Comparison of ENCODE assay signal across 12 cellular contexts in genomic region chr13:46180393-46180792, GRCh38. TPM values are rescaled to one million over a fixed set of nuclear protein-coding genes. Genes with fewer than 3 reads are reported as not detected.
DNase-seq lines count a peak whose midpoint lies in the region; ATAC-seq and TF ChIP-seq lines count a peak whose summit lies in the region.
"Had no signal": no experiment of that assay in that cellular context is flagged by ENCODE, and none has a peak within 500 bp of the region (broad histone marks: within the 10 kb centered on the region; RNA-seq: fewer than 3 reads in every experiment).

No MANE protein-coding gene starts in this region.

- no TSS peak for BruUV-seq in OCI-LY7 (replicated peaks; lab: Mats Ljungman, UMichigan)

- no peak overlapping the region for H3K27ac Mint-ChIP-seq in endodermal cell
- H3K27ac Mint-ChIP-seq in progenitor cell of endocrine pancreas, result no peak overlapping the region

- H3K4me1 ChIP-seq in OCI-LY7 (ENCODE audit: insufficient read depth, low read length, poor library complexity, severe bottlenecking), result peaks cover 70% of the 10 kb centered on the region
- peaks cover 4% of the 10 kb centered on the region for H3K4me1 ChIP-seq in endodermal cell (ENCODE audit: control insufficient read depth, insufficient read depth, low read length)
- H3K4me1 ChIP-seq in stomach, result peaks cover 0 to 12% (median 0%) of the 10 kb centered on the region in 4 donors

- TF ChIP-seq CTCF in OCI-LY7 (conservative IDR thresholded peaks at IDR 0.05; ENCODE audit: low read length), result no peak
- TF ChIP-seq CTCF in endodermal cell (conservative IDR thresholded peaks at IDR 0.05), result no peak
- no peak for TF ChIP-seq CTCF in stomach (IDR thresholded peaks at IDR 0.05)
- TF ChIP-seq CTCF in progenitor cell of endocrine pancreas (IDR thresholded peaks at IDR 0.05; ENCODE audit: unreplicated experiment), result no peak

- H3K27me3 ChIP-seq in endodermal cell (ENCODE audit: control insufficient read depth, insufficient read depth, low read length, poor library complexity, severe bottlenecking), result no peaks in the 10 kb centered on the region
- H3K27me3 ChIP-seq in stomach, result no peaks in the 10 kb centered on the region

- H2AFZ ChIP-seq in OCI-LY7 (ENCODE audit: low read length), result no peak overlapping the region

- peak overlapping the region; percentile 89 for H3K4me2 ChIP-seq in OCI-LY7 (ENCODE audit: low read length)

- H3K4me3 ChIP-seq in OCI-LY7 (ENCODE audit: low read depth, low read length, poor library complexity, severe bottlenecking) (peak overlapping the region; percentile 92), endodermal cell (ENCODE audit: low read length) (no peak overlapping the region), stomach (peak overlapping the region in 3 of 4 donors; percentile 23 to 38 (median 33))

- peaks cover 74% of the 10 kb centered on the region for H3K4me1 Mint-ChIP-seq in activated T-cell treated with anti-CD3 and anti-CD28 coated beads, Interleukin-2, amount 50 U/mL, for 4 hours (ENCODE audit: low read depth)
- H3K4me1 Mint-ChIP-seq in endodermal cell (peaks cover 34% of the 10 kb centered on the region), progenitor cell of endocrine pancreas (ENCODE audit: low read depth) (peaks cover 26% of the 10 kb centered on the region)

- no peaks in the 10 kb centered on the region for H3K9me2 ChIP-seq in OCI-LY7 (ENCODE audit: insufficient read depth, low read length)

- 93 to 94% methylated on average over 2 of the region's 2 CpGs for WGBS in endodermal cell (ENCODE audit: insufficient coverage in 1 of 2, insufficient read length in 1 of 2), 2 experiments
- WGBS in stomach, 5 donors, result 75 to 85% (median 78%) methylated on average over 2 of the region's 2 CpGs

- TF ChIP-seq EP300 in stomach (IDR thresholded peaks at IDR 0.05), result no peak

- no peak for TF ChIP-seq POLR2A in stomach (IDR thresholded peaks at IDR 0.05)

- POLR2A ChIA-PET in OCI-LY7 (lab: Charles Lee), result interaction anchor here (0.6 to 5.5 kb wide), 4 partner anchors 9 to 206 kb away, joined by 3 to 37 read pairs (median 16); no protein-coding TSS in a partner anchor

- peaks cover 36% of the 10 kb centered on the region for H4K20me1 ChIP-seq in OCI-LY7 (ENCODE audit: insufficient read depth, low read length)

- H3K27me3 Mint-ChIP-seq in activated T-cell treated with anti-CD3 and anti-CD28 coated beads, Interleukin-2, amount 50 U/mL, for 4 hours (ENCODE audit: low read depth), result no peaks in the 10 kb centered on the region
- H3K27me3 Mint-ChIP-seq in endodermal cell (ENCODE audit: insufficient read depth) (peaks cover 2% of the 10 kb centered on the region), progenitor cell of endocrine pancreas (no peaks in the 10 kb centered on the region)

- H3K27ac ChIP-seq in OCI-LY7 (ENCODE audit: low read depth, low read length, poor library complexity, severe bottlenecking) (peak overlapping the region; percentile 92), endodermal cell (ENCODE audit: low read depth, low read length) (no peak overlapping the region), stomach (peak overlapping the region in 4 of 5 donors; percentile 57 to 75 (median 70))

- peaks cover 29% of the 10 kb centered on the region for H3K36me3 Mint-ChIP-seq in activated T-cell treated with anti-CD3 and anti-CD28 coated beads, Interleukin-2, amount 50 U/mL, for 4 hours (ENCODE audit: insufficient read depth)
- H3K36me3 Mint-ChIP-seq in endodermal cell (ENCODE audit: low read depth) (no peaks in the 10 kb centered on the region), progenitor cell of endocrine pancreas (ENCODE audit: insufficient read depth) (no peaks in the 10 kb centered on the region)

- CTCF ChIA-PET in OCI-LY7 (lab: Charles Lee; ENCODE audit: unreplicated experiment), result interaction anchor here (0.6 kb wide), 1 partner anchor 141 kb away, joined by 3 read pairs; no protein-coding TSS in a partner anchor

- peaks cover 84% of the 10 kb centered on the region for H3K79me2 ChIP-seq in OCI-LY7 (ENCODE audit: insufficient read depth, low read depth, low read length)

- no peaks in the 10 kb centered on the region for H3K9me3 Mint-ChIP-seq in activated T-cell treated with anti-CD3 and anti-CD28 coated beads, Interleukin-2, amount 50 U/mL, for 4 hours
- H3K9me3 Mint-ChIP-seq in endodermal cell (no peaks in the 10 kb centered on the region), progenitor cell of endocrine pancreas (ENCODE audit: low read depth) (no peaks in the 10 kb centered on the region)

- peak overlapping the region; percentile 96 for H3K4me3 Mint-ChIP-seq in activated T-cell treated with anti-CD3 and anti-CD28 coated beads, Interleukin-2, amount 50 U/mL, for 4 hours
- H3K4me3 Mint-ChIP-seq in endodermal cell, result peak overlapping the region; percentile 14
- H3K4me3 Mint-ChIP-seq in progenitor cell of endocrine pancreas (ENCODE audit: low read depth), result no peak overlapping the region

- H3K9me3 ChIP-seq in OCI-LY7 (ENCODE audit: low read length) (no peaks in the 10 kb centered on the region), endodermal cell (ENCODE audit: control insufficient read depth, low read length) (no peaks in the 10 kb centered on the region), stomach (no peaks in the 10 kb centered on the region)

- no peak for DNase-seq in activated T-cell treated with anti-CD3 and anti-CD28 coated beads, Interleukin-2, amount 50 U/mL, for 4 hours
- DNase-seq in activated T-cell treated with anti-CD3 and anti-CD28 coated beads, Interleukin-2, amount 50 U/mL, for 1 hour, result no peak
- DNase-seq in OCI-LY7 (ENCODE audit: low spot score), result no peak
- DNase-seq in endodermal cell, result no peak
- no peak for DNase-seq in stomach
- DNase-seq in progenitor cell of endocrine pancreas (ENCODE audit: low spot score, unreplicated experiment), result no peak
- DNase-seq in NCI-H1417 treated with DMSO at 0.1 percent for 48 hours (lab: John Stamatoyannopoulos, UW), result no peak
- DNase-seq: activated CD4-positive, alpha-beta T cell treated with anti-CD3 and anti-CD28 coated beads, Interleukin-2, amount 50 U/mL, for 4 hours; NCI-H2171 had no signal

- H3K36me3 ChIP-seq in OCI-LY7 (ENCODE audit: insufficient read depth, low read length) (peaks cover 51% of the 10 kb centered on the region), endodermal cell (ENCODE audit: control insufficient read depth, insufficient read depth, low read length) (no peaks in the 10 kb centered on the region), stomach (no peaks in the 10 kb centered on the region)

- intact Hi-C loops in OCI-LY7 (cut with micrococcal nuclease; ENCODE audit: unreplicated experiment), result loop anchor here (2.0 to 5.0 kb wide), 4 partner anchors 14 to 838 kb away; partner anchors contain the start of genes LRCH1 and TPT1
- intact Hi-C loops in stomach (cut with DNase I; ENCODE audit: low total_unique reads), result no loop called here

- no peak for ATAC-seq in activated T-cell treated with anti-CD3 and anti-CD28 coated beads, Interleukin-2, amount 50 U/mL, for 4 hours
- no peak for ATAC-seq in GM21737 (IDR thresholded peaks at IDR 0.05; ENCODE audit: unreplicated experiment)
- ATAC-seq: Right ventricle myocardium inferior had no signal

- no peak overlapping the region for H3K9ac ChIP-seq in endodermal cell (ENCODE audit: extremely low read depth, low read length, poor library complexity, severe bottlenecking)

RNA-seq across cellular contexts. Expression of gene LCP1, which starts 1.6 kb away (rescaled TPM):
- 100 to 1,000 TPM; 617 to 663 (median 631) TPM for total RNA-seq in activated T-cell treated with anti-CD3 and anti-CD28 coated beads, Interleukin-2, amount 50 U/mL, for 4 hours
- 292 and 319 TPM in 2 replicates for total RNA-seq in OCI-LY7 (2014; rRNA removed; shearing (Covaris generic))
- 546 and 565 TPM in 2 replicates for total RNA-seq in OCI-LY7 (2022)
- 10 to 100 TPM in 1 of 2 donors, 1 to 10 TPM in 1; 3.0 to 16.8 TPM for total RNA-seq in endodermal cell
- polyA plus RNA-seq in endodermal cell (2013, experiment 1 of 2), result 1.5 TPM
- 1.5 TPM for polyA plus RNA-seq in endodermal cell (2013, experiment 2 of 2)
- total RNA-seq in stomach, result 10 to 100 TPM in 4 of 5 donors, not detected in 1; 12.8 to 44.6 (median 33.0) TPM
- 10 to 100 TPM; 10.6 to 20.0 (median 14.1) TPM for polyA plus RNA-seq in stomach
- total RNA-seq in progenitor cell of endocrine pancreas, result 8.3 and 17.0 TPM in 2 replicates

RNA-seq across cellular contexts. Expression of gene LRRC63, which starts 31.3 kb away (rescaled TPM):
- under 1 TPM in 1 of 3 donors, not detected in 2; 0.16 TPM for total RNA-seq in activated T-cell treated with anti-CD3 and anti-CD28 coated beads, Interleukin-2, amount 50 U/mL, for 4 hours
- not detected in 2 replicates for total RNA-seq in OCI-LY7 (2014; rRNA removed; shearing (Covaris generic))
- total RNA-seq in OCI-LY7 (2022) (not detected in 2 replicates), endodermal cell (not detected), stomach (under 1 TPM in 1 of 5 donors, not detected in 4; 0.73 TPM), progenitor cell of endocrine pancreas (0.24 and 0.42 TPM in 2 replicates)
- polyA plus RNA-seq in endodermal cell (2013, experiment 1 of 2), result 0.25 TPM
- 0.12 TPM for polyA plus RNA-seq in endodermal cell (2013, experiment 2 of 2)
- not detected for polyA plus RNA-seq in stomach
- total RNA-seq: bronchial epithelial cell, Right ventricle myocardium inferior had no signal

Comparison
In these comparisons a context has a peak if more than half of its experiments do, and no peak if none do; other contexts are left out.
1. RNA of gene LCP1, which starts 1.6 kb away (total RNA-seq): 617 to 663 TPM in activated T-cell treated with anti-CD3 and anti-CD28 coated beads, Interleukin-2, amount 50 U/mL, for 4 hours and 292 to 565 TPM in OCI-LY7; 12.8 to 44.6 TPM in stomach, 3.0 to 16.8 TPM in endodermal cell and 8.3 to 17.0 TPM in progenitor cell of endocrine pancreas; every median in the first group is over 4 times any median in the second.